In genomic region chr17:81417879-81418709, GRCh38 we compare ENCODE assay signal across 13 cellular contexts. TPM values are rescaled to one million over a fixed set of nuclear protein-coding genes. Genes with fewer than 3 reads are reported as not detected.
DNase-seq lines count a peak whose midpoint lies in the region; ATAC-seq and TF ChIP-seq lines count a peak whose summit lies in the region.
"Had no signal": no experiment of that assay in that cellular context is flagged by ENCODE, and none has a peak within 500 bp of the region (broad histone marks: within the 10 kb centered on the region; RNA-seq: fewer than 3 reads in every experiment).

No MANE protein-coding gene starts in this region.

- ATAC-seq in right cardiac atrium (no peak), left ventricle myocardium superior (no peak), psoas muscle (no peak), HG03354 (IDR thresholded peaks at IDR 0.05; ENCODE audit: poor library complexity, severe bottlenecking, unreplicated experiment) (no peak), foreskin keratinocyte (no peak)

- no peak for TF ChIP-seq CTCF in dorsolateral prefrontal cortex (IDR thresholded peaks at IDR 0.05 in 54 of 56, conservative IDR thresholded peaks at IDR 0.05 in 2 of 56; ENCODE audit: low read depth in 1 of 56, partially characterized antibody in 56 of 56)
- TF ChIP-seq CTCF in psoas muscle (IDR thresholded peaks at IDR 0.05): no peak
- no peak for TF ChIP-seq CTCF in BE2C (IDR thresholded peaks at IDR 0.05; ENCODE audit: low read depth, low read length)
- no peak for TF ChIP-seq CTCF in foreskin keratinocyte (conservative IDR thresholded peaks at IDR 0.05)

- no peak overlapping the region for H3K4me3 ChIP-seq in right cardiac atrium (ENCODE audit: low read length)
- H3K4me3 ChIP-seq in dorsolateral prefrontal cortex: no peak overlapping the region
- peak overlapping the region; percentile 25 for H3K4me3 ChIP-seq in psoas muscle
- no peak overlapping the region for H3K4me3 ChIP-seq in BE2C (ENCODE audit: low read depth, low read length)

- DNase-seq in right cardiac atrium (peak in 1 of 3 donors; percentile 66), left ventricle myocardium superior (no peak), dorsolateral prefrontal cortex (no peak), psoas muscle (no peak), nucleus accumbens (lab: John Stamatoyannopoulos, UW) (no peak), BE2C (no peak), foreskin keratinocyte (no peak)
- DNase-seq: activated CD4-positive, alpha-beta T cell treated with anti-CD3 and anti-CD28 coated beads for 36 hours; activated T-cell treated with anti-CD3 and anti-CD28 coated beads, Interleukin-2, amount 50 U/mL, for 24 hours; NCI-H1417 treated with DMSO at 0.1 percent for 48 hours; stimulated activated CD4-positive, alpha-beta T cell treated with anti-CD3 and anti-CD28 coated beads, Interleukin-12 subunit alpha, Interleukin-12 subunit beta, amount 100 ng/mL, for 4 hours had no signal

- H3K36me3 ChIP-seq in psoas muscle (ENCODE audit: insufficient read depth in 1 of 2, low read depth in 1 of 2) (no peaks in the 10 kb centered on the region), BE2C (no peaks in the 10 kb centered on the region)

- WGBS in right cardiac atrium: 75% methylated on average over 23 of the region's 23 CpGs
- 50 to 64% (median 52%) methylated on average over 23 of the region's 23 CpGs for WGBS in psoas muscle, 3 donors

- H3K4me1 ChIP-seq in right cardiac atrium (ENCODE audit: control insufficient read depth, insufficient read depth, low read length) (peaks cover 12% of the 10 kb centered on the region), psoas muscle (peaks cover 57% of the 10 kb centered on the region), BE2C (peaks cover 41% of the 10 kb centered on the region), foreskin keratinocyte (peaks cover 16% of the 10 kb centered on the region)

- H3K27me3 ChIP-seq in right cardiac atrium (ENCODE audit: control insufficient read depth, insufficient read depth) (no peaks in the 10 kb centered on the region), dorsolateral prefrontal cortex (no peaks in the 10 kb centered on the region), psoas muscle (ENCODE audit: insufficient read depth in 3 of 3, low read length in 2 of 3) (no peaks in the 10 kb centered on the region), BE2C (no peaks in the 10 kb centered on the region), foreskin keratinocyte (no peaks in the 10 kb centered on the region)

- H3K9me3 ChIP-seq in right cardiac atrium (ENCODE audit: control insufficient read depth, low read length) (no peaks in the 10 kb centered on the region), psoas muscle (no peaks in the 10 kb centered on the region), BE2C (no peaks in the 10 kb centered on the region)

- H3K27ac ChIP-seq in right cardiac atrium (ENCODE audit: low read length): peak overlapping the region; percentile 43
- peak overlapping the region in 42 of 59 donors; percentile 3 to 69 (median 48) for H3K27ac ChIP-seq in dorsolateral prefrontal cortex
- H3K27ac ChIP-seq in psoas muscle: peak overlapping the region; percentile 58
- H3K27ac ChIP-seq in foreskin keratinocyte: no peak overlapping the region

- intact Hi-C loops in right cardiac atrium (cut with DNase I): no loop called here
- intact Hi-C loops in left ventricle myocardium superior (cut with micrococcal nuclease): no loop called here
- intact Hi-C loops in dorsolateral prefrontal cortex (cut with DNase I): loop anchor here in 1 of 2 donors (2.0 kb wide), 1 partner anchor 17 kb away; no protein-coding TSS in a partner anchor
- intact Hi-C loops in psoas muscle (cut with DNase I): no loop called here

RNA-seq across cellular contexts. Expression of gene BAHCC1, which starts 22.8 kb away (rescaled TPM):
- total RNA-seq in right cardiac atrium (10 to 100 TPM in 2 of 4 donors, 1 to 10 TPM in 2; 8.3 to 12.8 (median 9.4) TPM), left ventricle myocardium superior (8.6 TPM), dorsolateral prefrontal cortex (10 to 100 TPM; 25.1 to 66.1 (median 38.0) TPM), psoas muscle (10 to 100 TPM in 1 of 4 donors, 1 to 10 TPM in 3; 6.0 to 10.7 (median 7.7) TPM), foreskin keratinocyte (4.4 and 5.6 TPM in 2 replicates)
- polyA plus RNA-seq in right cardiac atrium (8.7 TPM), psoas muscle (1 to 10 TPM; 2.8 to 6.6 (median 4.1) TPM), foreskin keratinocyte (1.7 and 2.2 TPM in 2 replicates)
- 23.2 TPM for polyA plus RNA-seq in BE2C (2012; ENCODE audit: insufficient read depth, insufficient read length, low read depth)
- polyA plus RNA-seq: IgD-negative memory B cell had no signal
